Comparison of ENCODE assay signal across 1 cellular context in the genomic region with DNA sequence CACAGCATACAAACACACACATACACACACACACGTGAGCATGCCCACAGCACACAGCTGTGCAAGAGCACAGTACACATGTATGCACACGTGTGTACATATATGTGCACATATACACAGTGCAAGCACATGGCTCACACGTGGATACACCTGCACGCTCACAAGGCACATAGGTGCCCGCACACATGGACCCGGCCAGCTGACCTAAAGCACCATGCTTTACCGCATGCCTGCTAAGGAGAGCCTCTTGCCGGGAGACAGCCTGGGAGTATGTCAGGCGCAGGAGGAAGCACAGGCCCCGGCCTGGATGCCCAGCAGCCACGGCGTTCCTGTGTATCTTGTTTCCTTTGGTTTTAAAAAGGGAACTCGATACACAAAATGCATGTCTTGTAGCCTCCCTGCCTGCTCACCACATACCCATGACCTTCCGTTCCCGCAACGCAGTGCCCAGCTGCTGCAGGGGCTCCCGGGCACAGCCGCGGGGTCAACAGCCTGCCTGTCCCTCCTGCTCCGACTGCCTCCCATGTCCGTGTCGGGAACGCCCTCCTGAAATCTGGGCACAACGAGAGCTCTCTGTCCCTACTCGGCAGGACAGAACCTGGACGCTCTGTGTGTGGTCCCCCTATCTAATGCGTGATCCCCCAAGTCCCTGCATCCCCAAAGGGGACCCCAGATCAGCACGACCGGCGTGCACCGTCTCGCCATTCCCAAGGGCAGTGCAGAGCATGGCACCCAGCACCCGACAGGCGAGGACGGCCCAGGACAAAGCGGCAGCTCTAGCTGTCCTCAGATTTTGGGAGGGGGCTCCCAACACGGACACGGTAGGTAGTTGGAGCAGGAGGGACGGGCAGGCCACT.
TF ChIP-seq lines count a peak whose summit lies in the region.

No MANE protein-coding gene starts in this region.

TF ChIP-seq in HepG2, 621 proteins besides CTCF, POLR2A, EP300 and RAD21 (continued from another document and continues in another):
- TF ChIP-seq, protein P1, sequence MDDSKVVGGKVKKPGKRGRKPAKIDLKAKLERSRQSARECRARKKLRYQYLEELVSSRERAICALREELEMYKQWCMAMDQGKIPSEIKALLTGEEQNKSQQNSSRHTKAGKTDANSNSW (CRISPR knock-in tag; IDR thresholded peaks at IDR 0.05; ENCODE audit: borderline replicate concordance): no peak
- TF ChIP-seq, protein P2, sequence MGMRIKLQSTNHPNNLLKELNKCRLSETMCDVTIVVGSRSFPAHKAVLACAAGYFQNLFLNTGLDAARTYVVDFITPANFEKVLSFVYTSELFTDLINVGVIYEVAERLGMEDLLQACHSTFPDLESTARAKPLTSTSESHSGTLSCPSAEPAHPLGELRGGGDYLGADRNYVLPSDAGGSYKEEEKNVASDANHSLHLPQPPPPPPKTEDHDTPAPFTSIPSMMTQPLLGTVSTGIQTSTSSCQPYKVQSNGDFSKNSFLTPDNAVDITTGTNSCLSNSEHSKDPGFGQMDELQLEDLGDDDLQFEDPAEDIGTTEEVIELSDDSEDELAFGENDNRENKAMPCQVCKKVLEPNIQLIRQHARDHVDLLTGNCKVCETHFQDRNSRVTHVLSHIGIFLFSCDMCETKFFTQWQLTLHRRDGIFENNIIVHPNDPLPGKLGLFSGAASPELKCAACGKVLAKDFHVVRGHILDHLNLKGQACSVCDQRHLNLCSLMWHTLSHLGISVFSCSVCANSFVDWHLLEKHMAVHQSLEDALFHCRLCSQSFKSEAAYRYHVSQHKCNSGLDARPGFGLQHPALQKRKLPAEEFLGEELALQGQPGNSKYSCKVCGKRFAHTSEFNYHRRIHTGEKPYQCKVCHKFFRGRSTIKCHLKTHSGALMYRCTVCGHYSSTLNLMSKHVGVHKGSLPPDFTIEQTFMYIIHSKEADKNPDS (CRISPR knock-in tag; IDR thresholded peaks at IDR 0.05): no peak
- TF ChIP-seq, protein P3, sequence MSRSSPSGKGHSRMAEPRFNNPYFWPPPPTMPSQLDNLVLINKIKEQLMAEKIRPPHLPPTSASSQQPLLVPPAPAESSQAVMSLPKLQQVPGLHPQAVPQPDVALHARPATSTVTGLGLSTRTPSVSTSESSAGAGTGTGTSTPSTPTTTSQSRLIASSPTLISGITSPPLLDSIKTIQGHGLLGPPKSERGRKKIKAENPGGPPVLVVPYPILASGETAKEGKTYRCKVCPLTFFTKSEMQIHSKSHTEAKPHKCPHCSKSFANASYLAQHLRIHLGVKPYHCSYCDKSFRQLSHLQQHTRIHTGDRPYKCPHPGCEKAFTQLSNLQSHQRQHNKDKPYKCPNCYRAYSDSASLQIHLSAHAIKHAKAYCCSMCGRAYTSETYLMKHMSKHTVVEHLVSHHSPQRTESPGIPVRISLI (CRISPR knock-in tag; IDR thresholded peaks at IDR 0.05; ENCODE audit: borderline replicate concordance): no peak
- TF ChIP-seq TGIF2 (CRISPR knock-in tag; IDR thresholded peaks at IDR 0.05) (no peak), ZNF136 (CRISPR knock-in tag; IDR thresholded peaks at IDR 0.05; ENCODE audit: low read depth) (no peak), ZFP1 (CRISPR knock-in tag; IDR thresholded peaks at IDR 0.05) (no peak), KAT8 (CRISPR knock-in tag; IDR thresholded peaks at IDR 0.05) (no peak), SMYD3 (CRISPR knock-in tag; IDR thresholded peaks at IDR 0.05) (no peak), SRF (IDR thresholded peaks at IDR 0.05; ENCODE audit: low read depth, low read length) (no peak), ZNF788 (CRISPR knock-in tag; IDR thresholded peaks at IDR 0.05; ENCODE audit: borderline replicate concordance) (no peak), NR2F2 (IDR thresholded peaks at IDR 0.05; ENCODE audit: borderline replicate concordance, low read depth) (no peak), ZNF12 (CRISPR knock-in tag; IDR thresholded peaks at IDR 0.05) (no peak), TMF1 (CRISPR knock-in tag; IDR thresholded peaks at IDR 0.05; ENCODE audit: low read depth) (no peak), SIN3A (IDR thresholded peaks at IDR 0.05; ENCODE audit: borderline replicate concordance, low read depth, low read length) (no peak), ZNF562 (CRISPR knock-in tag; IDR thresholded peaks at IDR 0.05; ENCODE audit: borderline replicate concordance) (no peak), ZFP82 (CRISPR knock-in tag; IDR thresholded peaks at IDR 0.05; ENCODE audit: borderline replicate concordance) (no peak), ZNF768 (CRISPR knock-in tag; IDR thresholded peaks at IDR 0.05) (no peak), HMGA1 (CRISPR knock-in tag; conservative IDR thresholded peaks at IDR 0.05) (no peak), ZNF652 (CRISPR knock-in tag; IDR thresholded peaks at IDR 0.05; ENCODE audit: borderline replicate concordance, low read depth) (no peak), GATAD1 (CRISPR knock-in tag; IDR thresholded peaks at IDR 0.05) (0 out of 2 replicates have a peak, but pooled peaks have one; percentile 2), PHB2 (IDR thresholded peaks at IDR 0.05; ENCODE audit: partially characterized antibody) (no peak), POLR2G (IDR thresholded peaks at IDR 0.05; ENCODE audit: low read depth, low read length) (no peak), FOSL1 (CRISPR knock-in tag; IDR thresholded peaks at IDR 0.05; ENCODE audit: borderline replicate concordance) (no peak), RCOR2 (CRISPR knock-in tag; IDR thresholded peaks at IDR 0.05) (no peak)
- TF ChIP-seq, protein P4, sequence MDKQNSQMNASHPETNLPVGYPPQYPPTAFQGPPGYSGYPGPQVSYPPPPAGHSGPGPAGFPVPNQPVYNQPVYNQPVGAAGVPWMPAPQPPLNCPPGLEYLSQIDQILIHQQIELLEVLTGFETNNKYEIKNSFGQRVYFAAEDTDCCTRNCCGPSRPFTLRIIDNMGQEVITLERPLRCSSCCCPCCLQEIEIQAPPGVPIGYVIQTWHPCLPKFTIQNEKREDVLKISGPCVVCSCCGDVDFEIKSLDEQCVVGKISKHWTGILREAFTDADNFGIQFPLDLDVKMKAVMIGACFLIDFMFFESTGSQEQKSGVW (CRISPR knock-in tag; IDR thresholded peaks at IDR 0.05; ENCODE audit: borderline replicate concordance): no peak
- TF ChIP-seq, protein P5, sequence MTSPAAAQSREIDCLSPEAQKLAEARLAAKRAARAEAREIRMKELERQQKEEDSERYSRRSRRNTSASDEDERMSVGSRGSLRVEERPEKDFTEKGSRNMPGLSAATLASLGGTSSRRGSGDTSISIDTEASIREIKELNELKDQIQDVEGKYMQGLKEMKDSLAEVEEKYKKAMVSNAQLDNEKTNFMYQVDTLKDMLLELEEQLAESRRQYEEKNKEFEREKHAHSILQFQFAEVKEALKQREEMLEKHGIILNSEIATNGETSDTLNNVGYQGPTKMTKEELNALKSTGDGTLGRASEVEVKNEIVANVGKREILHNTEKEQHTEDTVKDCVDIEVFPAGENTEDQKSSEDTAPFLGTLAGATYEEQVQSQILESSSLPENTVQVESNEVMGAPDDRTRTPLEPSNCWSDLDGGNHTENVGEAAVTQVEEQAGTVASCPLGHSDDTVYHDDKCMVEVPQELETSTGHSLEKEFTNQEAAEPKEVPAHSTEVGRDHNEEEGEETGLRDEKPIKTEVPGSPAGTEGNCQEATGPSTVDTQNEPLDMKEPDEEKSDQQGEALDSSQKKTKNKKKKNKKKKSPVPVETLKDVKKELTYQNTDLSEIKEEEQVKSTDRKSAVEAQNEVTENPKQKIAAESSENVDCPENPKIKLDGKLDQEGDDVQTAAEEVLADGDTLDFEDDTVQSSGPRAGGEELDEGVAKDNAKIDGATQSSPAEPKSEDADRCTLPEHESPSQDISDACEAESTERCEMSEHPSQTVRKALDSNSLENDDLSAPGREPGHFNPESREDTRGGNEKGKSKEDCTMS (CRISPR knock-in tag; conservative IDR thresholded peaks at IDR 0.05): no peak
- TF ChIP-seq, protein P6, sequence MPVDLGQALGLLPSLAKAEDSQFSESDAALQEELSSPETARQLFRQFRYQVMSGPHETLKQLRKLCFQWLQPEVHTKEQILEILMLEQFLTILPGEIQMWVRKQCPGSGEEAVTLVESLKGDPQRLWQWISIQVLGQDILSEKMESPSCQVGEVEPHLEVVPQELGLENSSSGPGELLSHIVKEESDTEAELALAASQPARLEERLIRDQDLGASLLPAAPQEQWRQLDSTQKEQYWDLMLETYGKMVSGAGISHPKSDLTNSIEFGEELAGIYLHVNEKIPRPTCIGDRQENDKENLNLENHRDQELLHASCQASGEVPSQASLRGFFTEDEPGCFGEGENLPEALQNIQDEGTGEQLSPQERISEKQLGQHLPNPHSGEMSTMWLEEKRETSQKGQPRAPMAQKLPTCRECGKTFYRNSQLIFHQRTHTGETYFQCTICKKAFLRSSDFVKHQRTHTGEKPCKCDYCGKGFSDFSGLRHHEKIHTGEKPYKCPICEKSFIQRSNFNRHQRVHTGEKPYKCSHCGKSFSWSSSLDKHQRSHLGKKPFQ (CRISPR knock-in tag; IDR thresholded peaks at IDR 0.05; ENCODE audit: insufficient replicate concordance): no peak
- TF ChIP-seq, protein P7, sequence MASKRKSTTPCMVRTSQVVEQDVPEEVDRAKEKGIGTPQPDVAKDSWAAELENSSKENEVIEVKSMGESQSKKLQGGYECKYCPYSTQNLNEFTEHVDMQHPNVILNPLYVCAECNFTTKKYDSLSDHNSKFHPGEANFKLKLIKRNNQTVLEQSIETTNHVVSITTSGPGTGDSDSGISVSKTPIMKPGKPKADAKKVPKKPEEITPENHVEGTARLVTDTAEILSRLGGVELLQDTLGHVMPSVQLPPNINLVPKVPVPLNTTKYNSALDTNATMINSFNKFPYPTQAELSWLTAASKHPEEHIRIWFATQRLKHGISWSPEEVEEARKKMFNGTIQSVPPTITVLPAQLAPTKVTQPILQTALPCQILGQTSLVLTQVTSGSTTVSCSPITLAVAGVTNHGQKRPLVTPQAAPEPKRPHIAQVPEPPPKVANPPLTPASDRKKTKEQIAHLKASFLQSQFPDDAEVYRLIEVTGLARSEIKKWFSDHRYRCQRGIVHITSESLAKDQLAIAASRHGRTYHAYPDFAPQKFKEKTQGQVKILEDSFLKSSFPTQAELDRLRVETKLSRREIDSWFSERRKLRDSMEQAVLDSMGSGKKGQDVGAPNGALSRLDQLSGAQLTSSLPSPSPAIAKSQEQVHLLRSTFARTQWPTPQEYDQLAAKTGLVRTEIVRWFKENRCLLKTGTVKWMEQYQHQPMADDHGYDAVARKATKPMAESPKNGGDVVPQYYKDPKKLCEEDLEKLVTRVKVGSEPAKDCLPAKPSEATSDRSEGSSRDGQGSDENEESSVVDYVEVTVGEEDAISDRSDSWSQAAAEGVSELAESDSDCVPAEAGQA (IDR thresholded peaks at IDR 0.05; ENCODE audit: low read depth): no peak
- TF ChIP-seq, protein P7 (CRISPR knock-in tag; IDR thresholded peaks at IDR 0.05; ENCODE audit: borderline replicate concordance): no peak
- TF ChIP-seq, protein P8, sequence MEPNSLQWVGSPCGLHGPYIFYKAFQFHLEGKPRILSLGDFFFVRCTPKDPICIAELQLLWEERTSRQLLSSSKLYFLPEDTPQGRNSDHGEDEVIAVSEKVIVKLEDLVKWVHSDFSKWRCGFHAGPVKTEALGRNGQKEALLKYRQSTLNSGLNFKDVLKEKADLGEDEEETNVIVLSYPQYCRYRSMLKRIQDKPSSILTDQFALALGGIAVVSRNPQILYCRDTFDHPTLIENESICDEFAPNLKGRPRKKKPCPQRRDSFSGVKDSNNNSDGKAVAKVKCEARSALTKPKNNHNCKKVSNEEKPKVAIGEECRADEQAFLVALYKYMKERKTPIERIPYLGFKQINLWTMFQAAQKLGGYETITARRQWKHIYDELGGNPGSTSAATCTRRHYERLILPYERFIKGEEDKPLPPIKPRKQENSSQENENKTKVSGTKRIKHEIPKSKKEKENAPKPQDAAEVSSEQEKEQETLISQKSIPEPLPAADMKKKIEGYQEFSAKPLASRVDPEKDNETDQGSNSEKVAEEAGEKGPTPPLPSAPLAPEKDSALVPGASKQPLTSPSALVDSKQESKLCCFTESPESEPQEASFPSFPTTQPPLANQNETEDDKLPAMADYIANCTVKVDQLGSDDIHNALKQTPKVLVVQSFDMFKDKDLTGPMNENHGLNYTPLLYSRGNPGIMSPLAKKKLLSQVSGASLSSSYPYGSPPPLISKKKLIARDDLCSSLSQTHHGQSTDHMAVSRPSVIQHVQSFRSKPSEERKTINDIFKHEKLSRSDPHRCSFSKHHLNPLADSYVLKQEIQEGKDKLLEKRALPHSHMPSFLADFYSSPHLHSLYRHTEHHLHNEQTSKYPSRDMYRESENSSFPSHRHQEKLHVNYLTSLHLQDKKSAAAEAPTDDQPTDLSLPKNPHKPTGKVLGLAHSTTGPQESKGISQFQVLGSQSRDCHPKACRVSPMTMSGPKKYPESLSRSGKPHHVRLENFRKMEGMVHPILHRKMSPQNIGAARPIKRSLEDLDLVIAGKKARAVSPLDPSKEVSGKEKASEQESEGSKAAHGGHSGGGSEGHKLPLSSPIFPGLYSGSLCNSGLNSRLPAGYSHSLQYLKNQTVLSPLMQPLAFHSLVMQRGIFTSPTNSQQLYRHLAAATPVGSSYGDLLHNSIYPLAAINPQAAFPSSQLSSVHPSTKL (CRISPR knock-in tag; IDR thresholded peaks at IDR 0.05): no peak
- TF ChIP-seq, protein P9, sequence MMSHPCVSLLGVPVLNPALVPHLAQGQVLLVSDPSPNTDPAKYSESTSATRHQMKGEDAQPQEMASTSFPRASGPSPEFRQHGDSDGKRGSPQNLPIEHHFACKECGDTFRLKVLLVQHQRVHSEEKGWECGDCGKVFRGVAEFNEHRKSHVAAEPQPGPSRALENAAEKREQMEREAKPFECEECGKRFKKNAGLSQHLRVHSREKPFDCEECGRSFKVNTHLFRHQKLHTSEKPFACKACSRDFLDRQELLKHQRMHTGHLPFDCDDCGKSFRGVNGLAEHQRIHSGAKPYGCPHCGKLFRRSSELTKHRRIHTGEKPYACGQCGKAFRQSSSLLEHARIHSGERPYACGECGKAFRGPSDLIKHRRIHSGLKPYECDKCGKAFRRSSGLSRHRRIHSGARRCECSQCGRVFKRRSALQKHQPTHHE (CRISPR knock-in tag; IDR thresholded peaks at IDR 0.05; ENCODE audit: borderline replicate concordance): no peak
- TF ChIP-seq, protein P10, sequence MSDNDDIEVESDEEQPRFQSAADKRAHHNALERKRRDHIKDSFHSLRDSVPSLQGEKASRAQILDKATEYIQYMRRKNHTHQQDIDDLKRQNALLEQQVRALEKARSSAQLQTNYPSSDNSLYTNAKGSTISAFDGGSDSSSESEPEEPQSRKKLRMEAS (IDR thresholded peaks at IDR 0.05): no peak
